ENCODE assay signal across 9 cellular contexts in genomic region chr12:89160716-89161123, GRCh38.
A peak's percentile ranks its signal among the peaks of the same experiment; 100 is the strongest.
DNase-seq lines count a peak whose midpoint lies in the region; ATAC-seq and TF ChIP-seq lines count a peak whose summit lies in the region.
"Had no signal": no experiment of that assay in that cellular context is flagged by ENCODE, and none has a peak within 500 bp of the region (broad histone marks: within the 10 kb centered on the region; RNA-seq: fewer than 3 reads in every experiment).

No MANE protein-coding gene starts in this region.

- no peaks in the 10 kb centered on the region for H3K27me3 ChIP-seq in IMR-90 (ENCODE audit: control insufficient read depth, insufficient read depth, low read length)
- H3K27me3 ChIP-seq: tibial nerve had no signal

- no peak for TF ChIP-seq POLR2A in IMR-90 (IDR thresholded peaks at IDR 0.05; ENCODE audit: low read depth, low read length)

- peak overlapping the region; percentile 29; the same call in 1 of the 2 replicates for H3K23ac ChIP-seq in IMR-90 (ENCODE audit: low read depth, low read length)

- ATAC-seq in IMR-90 (ENCODE audit: low read depth) (peak; percentile 63), left cardiac atrium (peak; percentile 34 to 78), GM19455 (IDR thresholded peaks at IDR 0.05; ENCODE audit: unreplicated experiment) (no peak), GM18498 (IDR thresholded peaks at IDR 0.05; ENCODE audit: unreplicated experiment) (no peak)

- peak overlapping the region; percentile 1 for H2AFZ ChIP-seq in IMR-90 (replicated peaks; ENCODE audit: low read length, poor library complexity)

- no peak for TF ChIP-seq CTCF in IMR-90 (conservative IDR thresholded peaks at IDR 0.05; ENCODE audit: low read depth, low read length)

- peak overlapping the region; percentile 11 to 24; a peak in 3 of 4 replicates for H4K8ac ChIP-seq in IMR-90 (ENCODE audit: low read depth in 2 of 2, low read length in 2 of 2)

- intact Hi-C loops in IMR-90 (cut with micrococcal nuclease) (loop anchor here (5.0 kb wide), 1 partner anchor 302 kb away; no protein-coding TSS in a partner anchor), left cardiac atrium (cut with DNase I) (loop anchor here in 1 of 2 donors (10.0 kb wide), 1 partner anchor 184 kb away; no protein-coding TSS in a partner anchor)

- H2BK15ac ChIP-seq in IMR-90 (ENCODE audit: low read depth, low read length): peak overlapping the region; percentile 61; the same call in 1 of the 3 replicates

- peaks cover 6% of the 10 kb centered on the region for H3K4me1 ChIP-seq in IMR-90 (ENCODE audit: control insufficient read depth, insufficient read depth, low read length)

- H4K20me1 ChIP-seq in IMR-90 (ENCODE audit: insufficient read depth, low read length): no peaks in the 10 kb centered on the region

- H2BK5ac ChIP-seq in IMR-90 (ENCODE audit: low read depth, low read length, poor library complexity, severe bottlenecking): peak overlapping the region; percentile 18

- H3K14ac ChIP-seq in IMR-90 (replicated peaks; ENCODE audit: low read depth, low read length): peak overlapping the region; percentile 10; the same call in 1 of the 2 replicates

- CTCF ChIA-PET in IMR-90 (lab: Yijun Ruan, JAX): no interaction called here

- H3K9me3 ChIP-seq in IMR-90 (ENCODE audit: control insufficient read depth, insufficient read depth, low read length): no peaks in the 10 kb centered on the region
- H3K9me3 ChIP-seq: tibial nerve had no signal

- dilution Hi-C loops in IMR-90 (cut with HindIII; ENCODE audit: low sequenced_read_pairs, unreplicated experiment): no loop called here

- no peak overlapping the region for H3K4me3 ChIP-seq in IMR-90 (ENCODE audit: insufficient read depth, low read depth, low read length)
- H3K4me3 ChIP-seq: tibial nerve had no signal

- H3K4ac ChIP-seq in IMR-90 (ENCODE audit: low read depth, low read length): peak overlapping the region; percentile 57; the same call in 1 of the 2 replicates

- H3K18ac ChIP-seq in IMR-90 (ENCODE audit: low read depth, low read length): peak overlapping the region; percentile 1; the same call in 1 of the 2 replicates

- H2AK5ac ChIP-seq in IMR-90 (ENCODE audit: low read depth, low read length): 0 out of 2 replicates have a peak overlapping the region, but pooled peaks have one; percentile 17

- in situ Hi-C loops in IMR-90 (cut with MboI; ENCODE audit: low sequenced_read_pairs): no loop called here

- H3K27ac ChIP-seq in IMR-90 (ENCODE audit: insufficient read depth, low read length): no peak overlapping the region; the same call in 1 of the 2 replicates

- no peak overlapping the region for H3K9ac ChIP-seq in IMR-90 (ENCODE audit: low read depth, low read length)

- WGBS in IMR-90 (ENCODE audit: extremely low coverage in 2 of 2, insufficient read length in 1 of 2), 2 experiments: no CpG with 5 or more reads among the region's 5 CpGs

- H4K5ac ChIP-seq in IMR-90 (ENCODE audit: low read depth, low read length): no peak overlapping the region

- H3K56ac ChIP-seq in IMR-90 (ENCODE audit: extremely low read depth, insufficient read depth, low read length): no peak overlapping the region

- TF ChIP-seq RAD21 in IMR-90 (IDR thresholded peaks at IDR 0.05; ENCODE audit: low read length): no peak

- H2BK20ac ChIP-seq in IMR-90 (ENCODE audit: low read depth, low read length): peak overlapping the region; percentile 76

- H2AK9ac ChIP-seq in IMR-90 (replicated peaks; ENCODE audit: low read depth, low read length, poor library complexity): no peak overlapping the region

- no peaks in the 10 kb centered on the region for H3K36me3 ChIP-seq in IMR-90 (ENCODE audit: control insufficient read depth, insufficient read depth, low read length)
- H3K36me3 ChIP-seq: tibial nerve had no signal

- peak overlapping the region; percentile 45; the same call in 1 of the 2 replicates for H2BK120ac ChIP-seq in IMR-90 (ENCODE audit: low read depth, low read length)

- H3K4me2 ChIP-seq in IMR-90 (ENCODE audit: low read depth, low read length): peak overlapping the region; percentile 11; the same call in 1 of the 2 replicates

- POLR2A ChIA-PET in IMR-90 (lab: Charles Lee; ENCODE audit: unreplicated experiment): no interaction called here

- no peaks in the 10 kb centered on the region; the same call in 1 of the 2 replicates for H3K9me1 ChIP-seq in IMR-90 (ENCODE audit: insufficient read depth, low read length)

- no peaks in the 10 kb centered on the region for H3K79me1 ChIP-seq in IMR-90 (ENCODE audit: low read depth in 1 of 2, low read length in 2 of 2)

- peak; percentile 88 for DNase-seq in IMR-90
- DNase-seq in activated CD4-positive, alpha-beta T cell treated with anti-CD3 and anti-CD28 coated beads, Interleukin-2, amount 50 U/mL, for 48 hours: peak; percentile 59 to 69
- DNase-seq in left cardiac atrium: peak; percentile 65
- peak; percentile 62 for DNase-seq in stimulated activated CD4-positive, alpha-beta T cell treated with anti-CD3 and anti-CD28 coated beads, Interleukin-4, amount 100 ng/mL, for 24 hours
- DNase-seq in NCI-H146 (lab: John Stamatoyannopoulos, UW): no peak
- no peak for DNase-seq in 8988T

- no TSS peak for BruUV-seq in IMR-90 (replicated peaks; lab: Mats Ljungman, UMichigan)

- H4K91ac ChIP-seq in IMR-90 (ENCODE audit: insufficient read depth, low read depth, low read length): no peak overlapping the region

TF ChIP-seq in IMR-90, 13 proteins besides CTCF, POLR2A, EP300 and RAD21:
- TF ChIP-seq MAFK (IDR thresholded peaks at IDR 0.05; ENCODE audit: low read depth, low read length) (no peak), MXI1 (IDR thresholded peaks at IDR 0.05; ENCODE audit: borderline replicate concordance, low read depth, low read length) (no peak), NFE2L2 (IDR thresholded peaks at IDR 0.05; ENCODE audit: low read depth, low read length) (no peak), SMC3 (IDR thresholded peaks at IDR 0.05; ENCODE audit: low read depth, low read length) (no peak), BHLHE40 (IDR thresholded peaks at IDR 0.05; ENCODE audit: low read depth, low read length) (no peak), FOS (IDR thresholded peaks at IDR 0.05; ENCODE audit: low read depth, low read length) (peak; percentile 20; the same call in 1 of the 2 replicates), CHD1 (IDR thresholded peaks at IDR 0.05; ENCODE audit: low read depth, low read length) (no peak)
TF ChIP-seq in IMR-90: peak in this region for 1.

Comparison
In these comparisons a context has a peak if more than half of its experiments do, and no peak if none do; other contexts are left out.
1. ATAC-seq: peak in IMR-90 (single experiment) and left cardiac atrium (2 of 2); none in GM19455 (single experiment) and GM18498 (single experiment).
2. DNase-seq: peak in IMR-90 (single experiment), activated CD4-positive, alpha-beta T cell treated with anti-CD3 and anti-CD28 coated beads, Interleukin-2, amount 50 U/mL, for 48 hours (2 of 2), left cardiac atrium (single experiment) and stimulated activated CD4-positive, alpha-beta T cell treated with anti-CD3 and anti-CD28 coated beads, Interleukin-4, amount 100 ng/mL, for 24 hours (single experiment); none in NCI-H146 (single experiment) and 8988T (single experiment).